ENCODE assay signal across 9 cellular contexts in genomic region chr1:224865510-224865909, GRCh38.
"Had no signal": no experiment of that assay in that cellular context is flagged by ENCODE, and none has a peak within 500 bp of the region (broad histone marks: within the 10 kb centered on the region; RNA-seq: fewer than 3 reads in every experiment).

No MANE protein-coding gene starts in this region.

- H3K9me3 ChIP-seq: HAP-1 had no signal

- DNase-seq: GM23248, GOT3, H7, H9, HCEC 1CT, HFFc6 had no signal

- H2AFZ ChIP-seq: GM23248, GM23338 had no signal

- H3K36me3 ChIP-seq: HAP-1 had no signal

- H3K4me3 ChIP-seq: GM23248, GM23338, HAP-1 had no signal

- H3K4me1 ChIP-seq: HAP-1 had no signal

- H3K9ac ChIP-seq: GM23248 had no signal

- H3K4me2 ChIP-seq: GM23338 had no signal

- ATAC-seq: GM23338, HCT116 had no signal

- H3K27ac ChIP-seq: GM23248 had no signal
